21 cellular contexts compared by ENCODE assay signal in genomic region chr2:63436488-63436887, GRCh38.
"Had no signal": no experiment of that assay in that cellular context is flagged by ENCODE, and none has a peak within 500 bp of the region (broad histone marks: within the 10 kb centered on the region; RNA-seq: fewer than 3 reads in every experiment).

No MANE protein-coding gene starts in this region.

- H3K4me1 Mint-ChIP-seq: memory B cell, natural killer cell had no signal

- H3K36me3 Mint-ChIP-seq: natural killer cell had no signal

- H3K9me3 Mint-ChIP-seq: dendritic cell treated with granulocyte-macrophage colony-stimulating factor and Interleukin-4, amounts not matched to agents 40 ng/mL and 50 ng/mL, for 4 days; endodermal cell; memory B cell; natural killer cell; stimulated activated naive B cell treated with anti-CD40 and anti-IgM and Interleukin-4, amounts not matched to agents 10 μg/mL and 1 μg/mL and 100 μg/mL, for 72 hours; stimulated activated naive CD8-positive, alpha-beta T cell treated with anti-CD3 and anti-CD28 coated beads, Interleukin-15, Interleukin-2, amounts not matched to agents 100 ng/mL and 50 ng/mL, for 24 hours had no signal

- H3K4me3 Mint-ChIP-seq: dendritic cell treated with granulocyte-macrophage colony-stimulating factor and Interleukin-4, amounts not matched to agents 40 ng/mL and 50 ng/mL, for 4 days; endodermal cell; memory B cell; natural killer cell; stimulated activated naive B cell treated with anti-CD40 and anti-IgM and Interleukin-4, amounts not matched to agents 10 μg/mL and 1 μg/mL and 100 μg/mL, for 72 hours; stimulated activated naive CD8-positive, alpha-beta T cell treated with anti-CD3 and anti-CD28 coated beads, Interleukin-15, Interleukin-2, amounts not matched to agents 100 ng/mL and 50 ng/mL, for 24 hours had no signal

- H3K27ac Mint-ChIP-seq: dendritic cell treated with granulocyte-macrophage colony-stimulating factor and Interleukin-4, amounts not matched to agents 40 ng/mL and 50 ng/mL, for 4 days; endodermal cell; memory B cell; natural killer cell; stimulated activated naive B cell treated with anti-CD40 and anti-IgM and Interleukin-4, amounts not matched to agents 10 μg/mL and 1 μg/mL and 100 μg/mL, for 72 hours; stimulated activated naive CD8-positive, alpha-beta T cell treated with anti-CD3 and anti-CD28 coated beads, Interleukin-15, Interleukin-2, amounts not matched to agents 100 ng/mL and 50 ng/mL, for 24 hours had no signal

- DNase-seq: colonic mucosa; effector CD8-positive, alpha-beta T cell; endodermal cell; foreskin fibroblast; gastrocnemius medialis; head of caudate nucleus; kidney; natural killer cell; occipital lobe; right cardiac atrium; spleen; stimulated activated CD4-positive, alpha-beta T cell treated with anti-CD3 and anti-CD28 coated beads, Interleukin-4, amount 100 ng/mL, for 4 hours; stimulated activated naive B cell treated with anti-CD40 and anti-IgM and Interleukin-4, amounts not matched to agents 10 μg/mL and 1 μg/mL and 100 μg/mL, for 72 hours; transverse colon; upper lobe of right lung; uterus had no signal

- ATAC-seq: esophagus mucosa; gastrocnemius medialis; left lobe of liver; natural killer cell; right cardiac atrium; stimulated activated naive B cell treated with anti-CD40 and anti-IgM and Interleukin-4, amounts not matched to agents 10 μg/mL and 1 μg/mL and 100 μg/mL, for 72 hours; upper lobe of right lung had no signal

- FAIRE-seq: kidney had no signal

- H3K27me3 Mint-ChIP-seq: dendritic cell treated with granulocyte-macrophage colony-stimulating factor and Interleukin-4, amounts not matched to agents 40 ng/mL and 50 ng/mL, for 4 days; memory B cell; stimulated activated naive B cell treated with anti-CD40 and anti-IgM and Interleukin-4, amounts not matched to agents 10 μg/mL and 1 μg/mL and 100 μg/mL, for 72 hours; stimulated activated naive CD8-positive, alpha-beta T cell treated with anti-CD3 and anti-CD28 coated beads, Interleukin-15, Interleukin-2, amounts not matched to agents 100 ng/mL and 50 ng/mL, for 24 hours had no signal
